In the genomic region with DNA sequence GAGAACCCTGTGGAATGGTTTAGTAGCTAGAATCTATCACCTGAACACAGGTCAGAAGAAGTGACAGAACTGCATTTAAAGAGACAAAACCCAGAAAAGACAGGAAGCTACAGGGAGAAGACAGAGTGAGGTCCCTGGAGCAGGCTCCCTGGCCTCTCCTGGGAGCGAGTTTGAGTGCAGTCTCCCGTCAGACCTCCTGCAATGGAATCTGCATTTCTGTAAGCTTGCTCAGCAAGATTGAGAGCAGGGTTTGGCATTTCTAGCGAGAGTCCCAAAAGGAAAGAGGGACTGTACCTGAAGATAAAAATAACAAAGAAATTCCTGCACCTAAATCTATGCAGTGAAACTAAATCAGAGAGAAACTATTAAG, we compare ENCODE assay signal across 15 cellular contexts.
"Had no signal": no experiment of that assay in that cellular context is flagged by ENCODE, and none has a peak within 500 bp of the region (broad histone marks: within the 10 kb centered on the region; RNA-seq: fewer than 3 reads in every experiment).

No MANE protein-coding gene starts in this region.

- H3K4me3 ChIP-seq: breast epithelium, dorsolateral prefrontal cortex, esophagus muscularis mucosa, left lung, mucosa of descending colon, suprapubic skin, upper lobe of right lung had no signal

- H3K27me3 Mint-ChIP-seq: activated naive CD8-positive, alpha-beta T cell treated with anti-CD3 and anti-CD28 coated beads for 36 hours; natural killer cell treated with Interleukin-12 subunit alpha and Interleukin-12 subunit beta and Interleukin-15 and Interleukin-18, amount 100 ng/mL, for 72 hours had no signal

- DNase-seq: activated naive CD8-positive, alpha-beta T cell treated with anti-CD3 and anti-CD28 coated beads for 36 hours; anterior cingulate cortex; dorsolateral prefrontal cortex; left lung; nucleus accumbens; stimulated activated CD4-positive, alpha-beta T cell treated with anti-CD3 and anti-CD28 coated beads, Interleukin-2, amount 100 ng/mL, for 48 hours; stimulated activated naive CD4-positive, alpha-beta T cell treated with Interleukin-2 at 50 U/mL for 16 hours; T-helper 1 cell had no signal

- H3K4me1 ChIP-seq: breast epithelium, esophagus muscularis mucosa, left lung, suprapubic skin, upper lobe of right lung had no signal

- H3K27ac ChIP-seq: breast epithelium, esophagus muscularis mucosa, left lung, suprapubic skin, upper lobe of right lung had no signal

- ATAC-seq: left lung, mucosa of descending colon had no signal

- H3K36me3 Mint-ChIP-seq: natural killer cell treated with Interleukin-12 subunit alpha and Interleukin-12 subunit beta and Interleukin-15 and Interleukin-18, amount 100 ng/mL, for 72 hours had no signal

- H3K27me3 ChIP-seq: breast epithelium, dorsolateral prefrontal cortex, esophagus muscularis mucosa, left lung, suprapubic skin, upper lobe of right lung had no signal

- H3K4me3 Mint-ChIP-seq: activated T-helper 1 cell treated with anti-CD3 and anti-CD28 coated beads, Interleukin-12 subunit alpha, Interleukin-12 subunit beta, Interleukin-2, Interleukin-4 antibody, amounts not matched to agents 30 ng/mL and 10 ng/mL and 1 ng/mL, durations not matched to agents 14 hours and 24 hours and 36 hours; natural killer cell treated with Interleukin-12 subunit alpha and Interleukin-12 subunit beta and Interleukin-15 and Interleukin-18, amount 100 ng/mL, for 72 hours had no signal

- H3K36me3 ChIP-seq: breast epithelium, upper lobe of right lung had no signal

- H3K27ac Mint-ChIP-seq: activated naive CD8-positive, alpha-beta T cell treated with anti-CD3 and anti-CD28 coated beads for 36 hours had no signal

- H3K9me3 Mint-ChIP-seq: activated T-helper 1 cell treated with anti-CD3 and anti-CD28 coated beads, Interleukin-12 subunit alpha, Interleukin-12 subunit beta, Interleukin-2, Interleukin-4 antibody, amounts not matched to agents 30 ng/mL and 10 ng/mL and 1 ng/mL, durations not matched to agents 14 hours and 24 hours and 36 hours; natural killer cell treated with Interleukin-12 subunit alpha and Interleukin-12 subunit beta and Interleukin-15 and Interleukin-18, amount 100 ng/mL, for 72 hours had no signal
